1 cellular context compared by ENCODE assay signal in genomic region chr18:60100805-60101204, GRCh38.
TF ChIP-seq lines count a peak whose summit lies in the region.

No MANE protein-coding gene starts in this region.

TF ChIP-seq in Ishikawa, 13 proteins besides CTCF, POLR2A, EP300 and RAD21 (continued from another document):
- TF ChIP-seq REST (IDR thresholded peaks at IDR 0.05; ENCODE audit: low read depth), result no peak
- no peak for TF ChIP-seq YY1 (IDR thresholded peaks at IDR 0.05; ENCODE audit: low read depth)
